In genomic region chr6:46221221-46221793, GRCh38 we compare ENCODE assay signal across 8 cellular contexts. TPM values are rescaled to one million over a fixed set of nuclear protein-coding genes. Genes with fewer than 3 reads are reported as not detected.
DNase-seq lines count a peak whose midpoint lies in the region; ATAC-seq and TF ChIP-seq lines count a peak whose summit lies in the region.

No MANE protein-coding gene starts in this region.

- H3K4me1 ChIP-seq in BE2C (no peaks in the 10 kb centered on the region), psoas muscle (no peaks in the 10 kb centered on the region)

- no peaks in the 10 kb centered on the region for H3K36me3 Mint-ChIP-seq in T-helper 17 cell (ENCODE audit: low read depth)

- no peak overlapping the region for H3K4me3 ChIP-seq in BE2C (ENCODE audit: low read depth, low read length)
- H3K4me3 ChIP-seq in psoas muscle = no peak overlapping the region

- intact Hi-C loops in psoas muscle (cut with DNase I) = loop anchor here (2.0 to 10.0 kb wide), 4 partner anchors 187 to 406 kb away; partner anchors contain the start of gene RCAN2 (in 2 of the 2)

- no peak overlapping the region for H3K4me3 Mint-ChIP-seq in T-helper 17 cell

- H3K27ac ChIP-seq in psoas muscle = no peak overlapping the region

- H3K27me3 Mint-ChIP-seq in T-helper 17 cell = peaks cover 26% of the 10 kb centered on the region

- DNase-seq in BE2C (no peak), NCI-H1105 (lab: John Stamatoyannopoulos, UW) (peak; percentile 42), T-helper 17 cell (no peak), germinal center (ENCODE audit: low spot score) (peak; percentile 48), psoas muscle (no peak), NCI-H1048 (lab: John Stamatoyannopoulos, UW) (no peak)

- H3K4me1 Mint-ChIP-seq in T-helper 17 cell = no peaks in the 10 kb centered on the region

- H3K27ac Mint-ChIP-seq in T-helper 17 cell = no peak overlapping the region

- TF ChIP-seq CTCF in BE2C (IDR thresholded peaks at IDR 0.05; ENCODE audit: low read depth, low read length) (peak; percentile 52), psoas muscle (IDR thresholded peaks at IDR 0.05) (peak; percentile 85)

- H3K27me3 ChIP-seq in BE2C (no peaks in the 10 kb centered on the region), psoas muscle (ENCODE audit: insufficient read depth in 3 of 3, low read length in 2 of 3) (no peaks in the 10 kb centered on the region)

- H3K36me3 ChIP-seq in BE2C (no peaks in the 10 kb centered on the region), psoas muscle (ENCODE audit: insufficient read depth in 1 of 2, low read depth in 1 of 2) (no peaks in the 10 kb centered on the region)

- ATAC-seq in GM18519 (IDR thresholded peaks at IDR 0.05; ENCODE audit: low FRiP score, unreplicated experiment) = peak; percentile 49
- ATAC-seq in HG02870 (IDR thresholded peaks at IDR 0.05; ENCODE audit: unreplicated experiment) = peak; percentile 47
- peak; percentile 42 for ATAC-seq in T-helper 17 cell
- ATAC-seq in psoas muscle = peak; percentile 59 to 79 (median 70)

- WGBS in psoas muscle, 3 donors = 46 to 57% (median 54%) methylated on average over 4 of the region's 4 CpGs

- no peaks in the 10 kb centered on the region for H3K9me3 ChIP-seq in BE2C
- no peaks in the 10 kb centered on the region for H3K9me3 ChIP-seq in T-helper 17 cell (ENCODE audit: control insufficient read depth, low read length, poor library complexity, severe bottlenecking)
- H3K9me3 ChIP-seq in psoas muscle = no peaks in the 10 kb centered on the region

RNA-seq across cellular contexts. Expression of gene ENPP5, which starts 50.5 kb away (rescaled TPM):
- not detected for polyA plus RNA-seq in BE2C (2012; ENCODE audit: insufficient read depth, insufficient read length, low read depth)
- total RNA-seq in T-helper 17 cell (under 1 TPM; 0.16 to 0.52 TPM), psoas muscle (1 to 10 TPM; 3.2 to 7.1 (median 5.6) TPM)
- 10 to 100 TPM in 1 of 3 donors, 1 to 10 TPM in 2; 1.8 to 26.8 (median 2.9) TPM for polyA plus RNA-seq in psoas muscle

Comparison
In these comparisons a context has a peak if more than half of its experiments do, and no peak if none do; other contexts are left out.
1. DNase-seq: peak in NCI-H1105 (single experiment) and germinal center (single experiment); none in BE2C (single experiment), T-helper 17 cell (0 of 3), psoas muscle (0 of 2) and NCI-H1048 (single experiment).
2. Peak in every context shown above with its lines, with median percentiles within 50 percentile points of each other: ATAC-seq.